Comparison of ENCODE assay signal across 20 cellular contexts in genomic region chr9:34796924-34797323, GRCh38.
DNase-seq lines count a peak whose midpoint lies in the region; ATAC-seq and TF ChIP-seq lines count a peak whose summit lies in the region.
"Had no signal": no experiment of that assay in that cellular context is flagged by ENCODE, and none has a peak within 500 bp of the region (broad histone marks: within the 10 kb centered on the region; RNA-seq: fewer than 3 reads in every experiment).

No MANE protein-coding gene starts in this region.

- no peaks in the 10 kb centered on the region for H3K36me3 Mint-ChIP-seq in MCF 10A (ENCODE audit: insufficient read depth, unreplicated experiment)
- H3K36me3 Mint-ChIP-seq in stimulated activated memory B cell treated with anti-CD40 and anti-IgM and Interleukin-4, amounts not matched to agents 10 μg/mL and 1 μg/mL and 100 μg/mL, for 72 hours, result no peaks in the 10 kb centered on the region
- H3K36me3 Mint-ChIP-seq: mesothelial cell of epicardium, type B pancreatic cell had no signal

- H3K27ac ChIP-seq in breast epithelium, result no peak overlapping the region
- H3K27ac ChIP-seq: BLaER1 had no signal

- H3K9me3 Mint-ChIP-seq in MCF 10A (ENCODE audit: unreplicated experiment), result no peaks in the 10 kb centered on the region
- peaks cover 2% of the 10 kb centered on the region for H3K9me3 Mint-ChIP-seq in stimulated activated memory B cell treated with anti-CD40 and anti-IgM and Interleukin-4, amounts not matched to agents 10 μg/mL and 1 μg/mL and 100 μg/mL, for 72 hours
- H3K9me3 Mint-ChIP-seq: activated naive CD4-positive, alpha-beta T cell treated with anti-CD3 and anti-CD28 coated beads for 36 hours; type B pancreatic cell had no signal

- peaks cover 83% of the 10 kb centered on the region for H3K27me3 Mint-ChIP-seq in MCF 10A (ENCODE audit: insufficient read depth, unreplicated experiment)
- peaks cover 52% of the 10 kb centered on the region for H3K27me3 Mint-ChIP-seq in stimulated activated memory B cell treated with anti-CD40 and anti-IgM and Interleukin-4, amounts not matched to agents 10 μg/mL and 1 μg/mL and 100 μg/mL, for 72 hours

- H3K4me1 ChIP-seq in breast epithelium (no peaks in the 10 kb centered on the region), mucosa of descending colon (ENCODE audit: low read depth) (no peaks in the 10 kb centered on the region)

- no peaks in the 10 kb centered on the region for H3K27me3 ChIP-seq in breast epithelium
- H3K27me3 ChIP-seq: BLaER1 had no signal

- no peak for ATAC-seq in stimulated activated memory B cell treated with anti-CD40 and anti-IgM and Interleukin-4, amounts not matched to agents 10 μg/mL and 1 μg/mL and 100 μg/mL, for 72 hours
- ATAC-seq in mucosa of descending colon, result no peak
- ATAC-seq: left cardiac atrium, Right ventricle myocardium inferior, sciatic nerve had no signal

- TF ChIP-seq CTCF in MCF 10A (IDR thresholded peaks at IDR 0.05; ENCODE audit: unreplicated experiment) (no peak), breast epithelium (IDR thresholded peaks at IDR 0.05) (no peak), mucosa of descending colon (IDR thresholded peaks at IDR 0.05) (no peak)

- H3K4me3 ChIP-seq in breast epithelium, result no peak overlapping the region
- H3K4me3 ChIP-seq in mucosa of descending colon, result no peak overlapping the region
- H3K4me3 ChIP-seq: BLaER1 had no signal

- H3K4me3 Mint-ChIP-seq in MCF 10A (ENCODE audit: unreplicated experiment), result no peak overlapping the region
- H3K4me3 Mint-ChIP-seq in stimulated activated memory B cell treated with anti-CD40 and anti-IgM and Interleukin-4, amounts not matched to agents 10 μg/mL and 1 μg/mL and 100 μg/mL, for 72 hours, result no peak overlapping the region
- H3K4me3 Mint-ChIP-seq: activated naive CD4-positive, alpha-beta T cell treated with anti-CD3 and anti-CD28 coated beads for 36 hours; dendritic cell treated with granulocyte-macrophage colony-stimulating factor and Interleukin-4, amounts not matched to agents 40 ng/mL and 50 ng/mL, for 4 days; mesothelial cell of epicardium; type B pancreatic cell had no signal

- intact Hi-C loops in MCF 10A (cut with micrococcal nuclease) (no loop called here), breast epithelium (cut with DNase I; ENCODE audit: low total_unique reads) (no loop called here), mucosa of descending colon (cut with DNase I, micrococcal nuclease) (no loop called here)

- no peak overlapping the region for H3K27ac Mint-ChIP-seq in MCF 10A (ENCODE audit: low read depth, unreplicated experiment)
- H3K27ac Mint-ChIP-seq in stimulated activated memory B cell treated with anti-CD40 and anti-IgM and Interleukin-4, amounts not matched to agents 10 μg/mL and 1 μg/mL and 100 μg/mL, for 72 hours, result no peak overlapping the region
- H3K27ac Mint-ChIP-seq: activated naive CD4-positive, alpha-beta T cell treated with anti-CD3 and anti-CD28 coated beads for 36 hours; dendritic cell treated with granulocyte-macrophage colony-stimulating factor and Interleukin-4, amounts not matched to agents 40 ng/mL and 50 ng/mL, for 4 days; mesothelial cell of epicardium; type B pancreatic cell had no signal

- H3K36me3 ChIP-seq in breast epithelium (no peaks in the 10 kb centered on the region), mucosa of descending colon (ENCODE audit: low read depth) (no peaks in the 10 kb centered on the region)
- H3K36me3 ChIP-seq: BLaER1 had no signal

- POLR2A ChIA-PET in MCF 10A (lab: Yijun Ruan, JAX), result interaction anchor here (0.6 to 0.7 kb wide), 2 partner anchors 7 to 52 kb away, joined by 3 to 5 read pairs; no protein-coding TSS in a partner anchor

- CTCF ChIA-PET in MCF 10A (lab: Yijun Ruan, JAX), result interaction anchor here (0.7 kb wide), 2 partner anchors 852 to 1393 kb away, joined by 3 read pairs; no protein-coding TSS in a partner anchor

- H3K4me1 Mint-ChIP-seq in MCF 10A (ENCODE audit: insufficient read depth, unreplicated experiment), result no peaks in the 10 kb centered on the region
- no peaks in the 10 kb centered on the region for H3K4me1 Mint-ChIP-seq in stimulated activated memory B cell treated with anti-CD40 and anti-IgM and Interleukin-4, amounts not matched to agents 10 μg/mL and 1 μg/mL and 100 μg/mL, for 72 hours
- H3K4me1 Mint-ChIP-seq: mesothelial cell of epicardium had no signal

- peak; percentile 26 for DNase-seq in MCF 10A (ENCODE audit: unreplicated experiment)
- DNase-seq in breast epithelium (ENCODE audit: low spot score in 2 of 2), result no peak
- DNase-seq in NCI-H69 (lab: John Stamatoyannopoulos, UW), result peak; percentile 44
- peak; percentile 44 for DNase-seq in ecto neural progenitor cell (ENCODE audit: low spot score)
- DNase-seq in glomerular visceral epithelial cell (ENCODE audit: extremely low spot score), result no peak
- no peak for DNase-seq in hippocampal formation (lab: John Stamatoyannopoulos, UW)
- no peak for DNase-seq in mucosa of descending colon
- DNase-seq: activated CD4-positive, CD25-positive, alpha-beta regulatory T cell treated with anti-CD3 and anti-CD28 coated beads, Interleukin-2, amount 50 U/mL, for 72 hours; activated naive CD4-positive, alpha-beta T cell treated with anti-CD3 and anti-CD28 coated beads for 36 hours; activated T-cell treated with anti-CD3 and anti-CD28 coated beads, Interleukin-2, amount 50 U/mL, for 1 hour; Calu3; left cardiac atrium; NCI-H446 treated with DMSO at 0.1 percent for 48 hours had no signal

- BruUV-seq in MCF 10A (replicated peaks; lab: Mats Ljungman, UMichigan), result no TSS peak

- H3K9me3 ChIP-seq in breast epithelium (no peaks in the 10 kb centered on the region), mucosa of descending colon (no peaks in the 10 kb centered on the region)
- H3K9me3 ChIP-seq: BLaER1 had no signal

- TF ChIP-seq POLR2A in breast epithelium (IDR thresholded peaks at IDR 0.05), result no peak

Comparison
In these comparisons a context has a peak if more than half of its experiments do, and no peak if none do; other contexts are left out.
1. DNase-seq: peak in MCF 10A (single experiment), NCI-H69 (single experiment) and ecto neural progenitor cell (single experiment); none in breast epithelium (0 of 2), glomerular visceral epithelial cell (single experiment), hippocampal formation (0 of 2) and mucosa of descending colon (0 of 3).